In genomic region chr7:115293628-115294236, GRCh38 we compare ENCODE assay signal across 1 cellular context.
TF ChIP-seq lines count a peak whose summit lies in the region.

No MANE protein-coding gene starts in this region.

TF ChIP-seq in HepG2, 621 proteins besides CTCF, POLR2A, EP300 and RAD21:
- TF ChIP-seq ZNF407 (CRISPR knock-in tag; IDR thresholded peaks at IDR 0.05; ENCODE audit: not compliant biosample characterization) (no peak), ATF7 (IDR thresholded peaks at IDR 0.05) (peak; percentile 89), ATF7 (CRISPR knock-in tag; IDR thresholded peaks at IDR 0.05) (no peak), HCFC1 (IDR thresholded peaks at IDR 0.05; ENCODE audit: low read depth, low read length) (no peak), SP1 (IDR thresholded peaks at IDR 0.05) (no peak), SP1 (CRISPR knock-in tag; IDR thresholded peaks at IDR 0.05) (no peak), ARHGAP35 (CRISPR knock-in tag; IDR thresholded peaks at IDR 0.05; ENCODE audit: borderline replicate concordance) (no peak), ATF7-NPFF (CRISPR knock-in tag; IDR thresholded peaks at IDR 0.05; ENCODE audit: low read depth) (no peak), MIXL1 (CRISPR knock-in tag; IDR thresholded peaks at IDR 0.05) (no peak), TAF15 (IDR thresholded peaks at IDR 0.05; ENCODE audit: low read depth, low read length, poor library complexity, severe bottlenecking) (no peak), CEBPZ (IDR thresholded peaks at IDR 0.05; ENCODE audit: low read length) (no peak), REL (CRISPR knock-in tag; conservative IDR thresholded peaks at IDR 0.05) (no peak), SP140L (CRISPR knock-in tag; IDR thresholded peaks at IDR 0.05; ENCODE audit: borderline replicate concordance) (no peak), PRDM4 (CRISPR knock-in tag; IDR thresholded peaks at IDR 0.05; ENCODE audit: borderline replicate concordance) (no peak), ZNF329 (CRISPR knock-in tag; IDR thresholded peaks at IDR 0.05; ENCODE audit: low read depth) (no peak), SAP130 (CRISPR knock-in tag; IDR thresholded peaks at IDR 0.05; ENCODE audit: low read depth) (no peak), ARID5B (CRISPR knock-in tag; IDR thresholded peaks at IDR 0.05) (no peak), MZF1 (CRISPR knock-in tag; IDR thresholded peaks at IDR 0.05; ENCODE audit: borderline replicate concordance) (no peak), CREB1 (IDR thresholded peaks at IDR 0.05) (0 out of 2 replicates have a peak, but pooled peaks have one; percentile 27), CREB1 (CRISPR knock-in tag; IDR thresholded peaks at IDR 0.05) (no peak), KLF6 (CRISPR knock-in tag; IDR thresholded peaks at IDR 0.05) (no peak), TEAD3 (CRISPR knock-in tag; optimal IDR thresholded peaks at IDR 0.05; ENCODE audit: borderline replicate concordance) (no peak), SNRNP70 (IDR thresholded peaks at IDR 0.05; ENCODE audit: low read depth, low read length) (no peak), CEBPB (IDR thresholded peaks at IDR 0.05; ENCODE audit: borderline replicate concordance, low read depth, low read length) (peak; percentile 48; the same call in 1 of the 2 replicates), ZBTB33 (CRISPR knock-in tag; IDR thresholded peaks at IDR 0.05) (no peak), DNMT3B (CRISPR knock-in tag; conservative IDR thresholded peaks at IDR 0.05) (no peak), ZNF552 (CRISPR knock-in tag; IDR thresholded peaks at IDR 0.05; ENCODE audit: borderline replicate concordance) (no peak), SRSF1 (optimal IDR thresholded peaks at IDR 0.05; ENCODE audit: low read depth, low read length) (no peak), SMAD1 (CRISPR knock-in tag; IDR thresholded peaks at IDR 0.05; ENCODE audit: borderline replicate concordance, low read depth) (no peak), ARNTL (CRISPR knock-in tag; IDR thresholded peaks at IDR 0.05) (no peak)
TF ChIP-seq in HepG2: peak in this region for 3.
